Comparison of ENCODE assay signal across 11 cellular contexts in genomic region chr10:78335691-78336401, GRCh38.
DNase-seq lines count a peak whose midpoint lies in the region; TF ChIP-seq lines count a peak whose summit lies in the region.
"Had no signal": no experiment of that assay in that cellular context is flagged by ENCODE, and none has a peak within 500 bp of the region (broad histone marks: within the 10 kb centered on the region; RNA-seq: fewer than 3 reads in every experiment).

No MANE protein-coding gene starts in this region.

- H3K9me3 Mint-ChIP-seq in type B pancreatic cell, result peaks cover 4% of the 10 kb centered on the region
- H3K9me3 Mint-ChIP-seq: activated T-helper 2 cell treated with anti-CD3 and anti-CD28 coated beads, Interferon-gamma antibody, Interleukin-2, Interleukin-4, amounts not matched to agents 10 μg/mL and 5 μg/mL and 100 μg/mL, durations not matched to agents 14 hours and 24 hours and 36 hours; T-cell had no signal

- H3K4me3 Mint-ChIP-seq in type B pancreatic cell, result no peak overlapping the region
- H3K4me3 Mint-ChIP-seq: T-cell had no signal

- peak overlapping the region; percentile 16 for H3K27ac ChIP-seq in cingulate gyrus (ENCODE audit: low read depth, low read length)
- H3K27ac ChIP-seq: 22Rv1 had no signal

- no peak overlapping the region for H3K27ac Mint-ChIP-seq in type B pancreatic cell
- H3K27ac Mint-ChIP-seq: activated T-helper 2 cell treated with anti-CD3 and anti-CD28 coated beads, Interferon-gamma antibody, Interleukin-2, Interleukin-4, amounts not matched to agents 10 μg/mL and 5 μg/mL and 100 μg/mL, durations not matched to agents 14 hours and 24 hours and 36 hours; T-cell had no signal

- H3K4me1 Mint-ChIP-seq in type B pancreatic cell (ENCODE audit: unreplicated experiment), result peaks cover 39% of the 10 kb centered on the region
- H3K4me1 Mint-ChIP-seq: T-cell had no signal

- no peaks in the 10 kb centered on the region for H3K36me3 Mint-ChIP-seq in type B pancreatic cell
- H3K36me3 Mint-ChIP-seq: T-cell had no signal

- DNase-seq in NCI-H1417 (lab: John Stamatoyannopoulos, UW), result peak in 2 of 3 experiments; percentile 25 to 66
- DNase-seq in NCI-H1417 treated with DMSO at 0.1 percent for 48 hours (lab: John Stamatoyannopoulos, UW), result no peak
- peak; percentile 41 to 94 for DNase-seq in lung microvascular endothelial cell (ENCODE audit: low read depth in 2 of 2)
- DNase-seq in type B pancreatic cell (ENCODE audit: extremely low spot score, unreplicated experiment), result peak; percentile 60
- no peak for DNase-seq in HPDE6-E6E7 (ENCODE audit: extremely low spot score)
- no peak for DNase-seq in NCI-H226
- no peak for DNase-seq in DMS153 (lab: John Stamatoyannopoulos, UW)

- peaks cover 4% of the 10 kb centered on the region for H3K27me3 Mint-ChIP-seq in type B pancreatic cell

- TF ChIP-seq CTCF in type B pancreatic cell (conservative IDR thresholded peaks at IDR 0.05), result no peak

Comparison
In these comparisons a context has a peak if more than half of its experiments do, and no peak if none do; other contexts are left out.
1. DNase-seq: peak in NCI-H1417 (2 of 3), lung microvascular endothelial cell (2 of 2) and type B pancreatic cell (single experiment); none in NCI-H1417 treated with DMSO at 0.1 percent for 48 hours (single experiment), HPDE6-E6E7 (single experiment), NCI-H226 (single experiment) and DMS153 (single experiment).